ENCODE assay signal across 23 cellular contexts in genomic region chr17:50260501-50260911, GRCh38. TPM values are rescaled to one million over a fixed set of nuclear protein-coding genes. Genes with fewer than 3 reads are reported as not detected.
DNase-seq lines count a peak whose midpoint lies in the region; ATAC-seq and TF ChIP-seq lines count a peak whose summit lies in the region.
"Had no signal": no experiment of that assay in that cellular context is flagged by ENCODE, and none has a peak within 500 bp of the region (broad histone marks: within the 10 kb centered on the region; RNA-seq: fewer than 3 reads in every experiment).

No MANE protein-coding gene starts in this region.

- H3K9me3 ChIP-seq in adipocyte (ENCODE audit: control insufficient read depth, low read length) (no peaks in the 10 kb centered on the region), upper lobe of right lung (no peaks in the 10 kb centered on the region)
- H3K9me3 ChIP-seq: adrenal gland, thyroid gland had no signal

- H3K9me3 Mint-ChIP-seq in mesothelial cell of epicardium: no peaks in the 10 kb centered on the region
- H3K9me3 Mint-ChIP-seq: activated CD4-positive, alpha-beta T cell treated with anti-CD3 and anti-CD28 coated beads, Interleukin-2, amount 10 ng/mL, durations not matched to agents 7 days and 5 days; H9; naive B cell; stimulated activated naive B cell treated with anti-CD40 and anti-IgM and Interleukin-4, amounts not matched to agents 10 μg/mL and 1 μg/mL and 100 μg/mL, for 72 hours had no signal

- peaks cover 70% of the 10 kb centered on the region for H3K4me1 Mint-ChIP-seq in mesothelial cell of epicardium
- H3K4me1 Mint-ChIP-seq: activated CD4-positive, alpha-beta T cell treated with anti-CD3 and anti-CD28 coated beads, Interleukin-2, amount 10 ng/mL, durations not matched to agents 7 days and 5 days; naive B cell; stimulated activated naive B cell treated with anti-CD40 and anti-IgM and Interleukin-4, amounts not matched to agents 10 μg/mL and 1 μg/mL and 100 μg/mL, for 72 hours had no signal

- peak; percentile 4 for DNase-seq in GM20000 (ENCODE audit: low spot score)
- DNase-seq in adipocyte (ENCODE audit: low read depth): no peak
- DNase-seq in mesothelial cell of epicardium (ENCODE audit: low spot score in 2 of 2, unreplicated experiment in 2 of 2): peak in 1 of 2 experiments; percentile 29
- peak; percentile 54 for DNase-seq in upper lobe of right lung
- DNase-seq in foreskin melanocyte: no peak
- DNase-seq in SHP77 treated with DMSO at 0.1 percent for 48 hours (lab: John Stamatoyannopoulos, UW): no peak
- DNase-seq in RPMI8226: no peak
- DNase-seq: activated CD4-positive, alpha-beta T cell treated with anti-CD3 and anti-CD28 coated beads, Interleukin-2, amount 10 ng/mL, durations not matched to agents 7 days and 5 days; AML-193; DMS79 treated with DMSO at 0.1 percent for 48 hours; hypothalamus; naive B cell; NCI-H1436 treated with DMSO at 0.1 percent for 48 hours; SIG-M5; stimulated activated CD4-positive, alpha-beta T cell treated with anti-CD3 and anti-CD28 coated beads, Interleukin-1b, Interleukin-23, amount 100 ng/mL, for 48 hours; stimulated activated naive B cell treated with anti-CD40 and anti-IgM and Interleukin-4, amounts not matched to agents 10 μg/mL and 1 μg/mL and 100 μg/mL, for 72 hours; thyroid gland had no signal

- H3K27me3 ChIP-seq in adipocyte (replicated peaks; ENCODE audit: control insufficient read depth, insufficient read depth, low read length) (no peaks in the 10 kb centered on the region), upper lobe of right lung (no peaks in the 10 kb centered on the region)
- H3K27me3 ChIP-seq: adrenal gland, thyroid gland had no signal

- H3K36me3 ChIP-seq in adipocyte (ENCODE audit: control insufficient read depth, insufficient read depth, low read length, severe bottlenecking): no peaks in the 10 kb centered on the region
- no peaks in the 10 kb centered on the region for H3K36me3 ChIP-seq in upper lobe of right lung
- H3K36me3 ChIP-seq: adrenal gland, thyroid gland had no signal

- H3K27ac Mint-ChIP-seq in mesothelial cell of epicardium: peak overlapping the region; percentile 47
- H3K27ac Mint-ChIP-seq: activated CD4-positive, alpha-beta T cell treated with anti-CD3 and anti-CD28 coated beads, Interleukin-2, amount 10 ng/mL, durations not matched to agents 7 days and 5 days; H9; stimulated activated naive B cell treated with anti-CD40 and anti-IgM and Interleukin-4, amounts not matched to agents 10 μg/mL and 1 μg/mL and 100 μg/mL, for 72 hours had no signal

- H3K4me1 ChIP-seq in adipocyte (ENCODE audit: control insufficient read depth, insufficient read depth, low read length): peaks cover 55% of the 10 kb centered on the region
- peaks cover 7% of the 10 kb centered on the region for H3K4me1 ChIP-seq in upper lobe of right lung
- H3K4me1 ChIP-seq: adrenal gland, parathyroid adenoma, thyroid gland had no signal

- H3K27me3 Mint-ChIP-seq in mesothelial cell of epicardium (ENCODE audit: low read depth): no peaks in the 10 kb centered on the region

- no peak for TF ChIP-seq CTCF in GM20000 (IDR thresholded peaks at IDR 0.05; ENCODE audit: extremely low read depth, missing control alignments)
- no peak for TF ChIP-seq CTCF in mesothelial cell of epicardium (IDR thresholded peaks at IDR 0.05; ENCODE audit: unreplicated experiment)
- TF ChIP-seq CTCF in upper lobe of right lung (IDR thresholded peaks at IDR 0.05): no peak

- peak overlapping the region; percentile 62 for H3K9ac ChIP-seq in adipocyte (ENCODE audit: low read length)
- H3K9ac ChIP-seq: parathyroid adenoma had no signal

- ATAC-seq in upper lobe of right lung: no peak
- ATAC-seq: HepG2; stimulated activated naive B cell treated with anti-CD40 and anti-IgM and Interleukin-4, amounts not matched to agents 10 μg/mL and 1 μg/mL and 100 μg/mL, for 72 hours had no signal

- H3K36me3 Mint-ChIP-seq in mesothelial cell of epicardium: no peaks in the 10 kb centered on the region
- H3K36me3 Mint-ChIP-seq: naive B cell; stimulated activated naive B cell treated with anti-CD40 and anti-IgM and Interleukin-4, amounts not matched to agents 10 μg/mL and 1 μg/mL and 100 μg/mL, for 72 hours had no signal

- intact Hi-C loops in upper lobe of right lung (cut with DNase I): no loop called here

- H3K4me3 ChIP-seq in adipocyte (ENCODE audit: low read length): no peak overlapping the region
- H3K4me3 ChIP-seq in upper lobe of right lung: no peak overlapping the region
- H3K4me3 ChIP-seq: adrenal gland, thyroid gland had no signal

- no peak overlapping the region for H3K27ac ChIP-seq in upper lobe of right lung
- H3K27ac ChIP-seq: parathyroid adenoma, thyroid gland had no signal

- H3K4me3 Mint-ChIP-seq in mesothelial cell of epicardium: no peak overlapping the region
- H3K4me3 Mint-ChIP-seq: activated CD4-positive, alpha-beta T cell treated with anti-CD3 and anti-CD28 coated beads, Interleukin-2, amount 10 ng/mL, durations not matched to agents 7 days and 5 days; H9; naive B cell; stimulated activated naive B cell treated with anti-CD40 and anti-IgM and Interleukin-4, amounts not matched to agents 10 μg/mL and 1 μg/mL and 100 μg/mL, for 72 hours had no signal

RNA-seq across cellular contexts. Expression of gene TMEM92, which starts 13.8 kb away (rescaled TPM):
- total RNA-seq in mesothelial cell of epicardium (2.7 to 3.9 TPM (median 3.6 TPM) in 3 replicates), upper lobe of right lung (11.3 TPM)
- total RNA-seq: activated CD4-positive, alpha-beta T cell treated with anti-CD3 and anti-CD28 coated beads, Interleukin-2, amount 10 ng/mL, durations not matched to agents 7 days and 5 days; adrenal gland; dermis microvascular lymphatic vessel endothelial cell; HepG2; lung microvascular endothelial cell; thyroid gland had no signal

RNA-seq across cellular contexts. Expression of gene COL1A1, which starts 59.1 kb away (rescaled TPM):
- total RNA-seq in mesothelial cell of epicardium: 3,780 to 4,004 TPM (median 3,972 TPM) in 3 replicates
- 154 TPM for total RNA-seq in upper lobe of right lung
- total RNA-seq: HepG2 had no signal

Comparison
In these comparisons a context has a peak if more than half of its experiments do, and no peak if none do; other contexts are left out.
1. DNase-seq: peak in GM20000 (single experiment) and upper lobe of right lung (single experiment); none in adipocyte (single experiment), foreskin melanocyte (single experiment), SHP77 treated with DMSO at 0.1 percent for 48 hours (single experiment) and RPMI8226 (single experiment).
2. RNA of gene COL1A1, which starts 59.1 kb away (total RNA-seq): 3,780 to 4,004 TPM in mesothelial cell of epicardium; 154 TPM in upper lobe of right lung (single experiment); every median in the first group is over 10 times any median in the second.